18 cellular contexts compared by ENCODE assay signal in the genomic region with DNA sequence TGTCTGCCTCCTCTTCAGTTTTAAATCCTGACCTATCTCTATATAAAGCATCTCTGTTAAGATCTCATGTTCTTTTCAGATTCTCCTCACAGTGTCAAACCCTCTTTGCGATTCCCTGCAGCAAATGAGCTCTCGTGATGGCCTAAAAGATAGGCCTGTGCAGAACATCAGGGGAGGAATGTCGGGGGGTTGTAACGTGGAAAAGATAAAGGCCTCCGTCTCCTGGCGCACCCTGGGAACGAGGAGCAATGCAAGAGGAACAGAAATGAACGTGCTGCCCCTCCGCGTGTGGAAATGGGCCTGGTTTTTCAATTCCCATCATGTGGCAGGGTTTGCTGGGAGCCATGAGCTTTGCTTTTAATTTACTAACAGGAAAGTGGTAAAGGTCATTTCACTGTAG.
A peak's percentile ranks its signal among the peaks of the same experiment; 100 is the strongest.
DNase-seq lines count a peak whose midpoint lies in the region; TF ChIP-seq lines count a peak whose summit lies in the region.
"Had no signal": no experiment of that assay in that cellular context is flagged by ENCODE, and none has a peak within 500 bp of the region (broad histone marks: within the 10 kb centered on the region; RNA-seq: fewer than 3 reads in every experiment).

No MANE protein-coding gene starts in this region.

- 87% methylated on average over 10 of the region's 10 CpGs for WGBS in HUES64
- WGBS in mesodermal cell (ENCODE audit: insufficient coverage in 2 of 2), 2 experiments = 82 to 87% methylated on average over 9 to 10 of the region's 10 CpGs

- H3K27me3 ChIP-seq in HUES64 (ENCODE audit: insufficient read depth, low read length) = no peaks in the 10 kb centered on the region
- H3K27me3 ChIP-seq in breast epithelium = no peaks in the 10 kb centered on the region
- H3K27me3 ChIP-seq in subcutaneous abdominal adipose tissue (ENCODE audit: control insufficient read depth in 5 of 5, insufficient read depth in 4 of 5, low read length in 5 of 5) = no peaks in the 10 kb centered on the region
- H3K27me3 ChIP-seq: brain microvascular endothelial cell, upper lobe of left lung had no signal

- intact Hi-C loops in breast epithelium (cut with DNase I; ENCODE audit: low total_unique reads) = no loop called here

- H3K9me3 ChIP-seq in HUES64 (ENCODE audit: insufficient read depth, low read depth, low read length) (no peaks in the 10 kb centered on the region), breast epithelium (no peaks in the 10 kb centered on the region), mesodermal cell (ENCODE audit: control insufficient read depth, low read length) (no peaks in the 10 kb centered on the region), subcutaneous abdominal adipose tissue (ENCODE audit: control insufficient read depth in 5 of 5, low read length in 5 of 5) (no peaks in the 10 kb centered on the region)
- H3K9me3 ChIP-seq: upper lobe of left lung had no signal

- H3K4me1 ChIP-seq in HUES64 (ENCODE audit: insufficient read depth, low read length) (peaks cover 42% of the 10 kb centered on the region), breast epithelium (no peaks in the 10 kb centered on the region), mesodermal cell (ENCODE audit: control insufficient read depth, insufficient read depth, low read length, poor library complexity, severe bottlenecking) (peaks cover 15% of the 10 kb centered on the region), subcutaneous abdominal adipose tissue (ENCODE audit: control insufficient read depth in 5 of 5, insufficient read depth in 5 of 5, low read length in 5 of 5) (peaks cover 0 to 31% (median 16%) of the 10 kb centered on the region in 5 donors)
- H3K4me1 ChIP-seq: parathyroid adenoma had no signal

- TF ChIP-seq POLR2A in breast epithelium (IDR thresholded peaks at IDR 0.05) = no peak

- H3K36me3 ChIP-seq in HUES64 (ENCODE audit: insufficient read depth, low read length) = peaks cover 10% of the 10 kb centered on the region
- no peaks in the 10 kb centered on the region for H3K36me3 ChIP-seq in breast epithelium
- H3K36me3 ChIP-seq in mesodermal cell (ENCODE audit: control insufficient read depth, insufficient read depth, low read length) = peaks cover 23% of the 10 kb centered on the region
- peaks cover 7 to 62% (median 54%) of the 10 kb centered on the region in 5 donors for H3K36me3 ChIP-seq in subcutaneous abdominal adipose tissue (ENCODE audit: control insufficient read depth in 5 of 5, insufficient read depth in 5 of 5, low read length in 5 of 5)
- H3K36me3 ChIP-seq: brain microvascular endothelial cell had no signal

- no peak for TF ChIP-seq CTCF in breast epithelium (IDR thresholded peaks at IDR 0.05)

- H3K27ac ChIP-seq in HUES64 (ENCODE audit: low read depth, low read length) = peak overlapping the region; percentile 83; the same call in 1 of the 2 replicates
- H3K27ac ChIP-seq in breast epithelium = peak overlapping the region; percentile 78 to 83
- peak overlapping the region; percentile 50 for H3K27ac ChIP-seq in mesodermal cell (ENCODE audit: low read depth, low read length, severe bottlenecking)
- H3K27ac ChIP-seq in subcutaneous abdominal adipose tissue (ENCODE audit: low read depth, low read length) = peak overlapping the region; percentile 87
- H3K27ac ChIP-seq: brain microvascular endothelial cell, parathyroid adenoma had no signal

- DNase-seq in breast epithelium (ENCODE audit: low spot score in 2 of 2) = no peak
- DNase-seq in hepatic stellate cell (ENCODE audit: low spot score) = no peak
- no peak for DNase-seq in COR-L47 (lab: John Stamatoyannopoulos, UW)
- DNase-seq in DMS114 treated with DMSO at 0.1 percent for 48 hours (lab: John Stamatoyannopoulos, UW; ENCODE audit: unreplicated experiment) = no peak
- DNase-seq in NK-92 (lab: John Stamatoyannopoulos, UW; ENCODE audit: unreplicated experiment) = no peak
- DNase-seq: activated B cell treated with CpG ODN at 0.5 μM for 24 hours; activated gamma-delta T cell; effector memory CD4-positive, alpha-beta T cell; foreskin melanocyte; immature natural killer cell; NCI-H2081 treated with DMSO at 0.1 percent for 48 hours; T-cell; upper lobe of left lung had no signal

- no peak overlapping the region for H3K4me3 ChIP-seq in HUES64 (ENCODE audit: low read length)
- no peak overlapping the region for H3K4me3 ChIP-seq in breast epithelium
- H3K4me3 ChIP-seq in mesodermal cell (ENCODE audit: extremely low read depth, insufficient read depth, low read length, poor library complexity, severe bottlenecking) = no peak overlapping the region
- H3K4me3 ChIP-seq in subcutaneous abdominal adipose tissue (ENCODE audit: low read depth in 1 of 5, low read length in 5 of 5) = no peak overlapping the region
- H3K4me3 ChIP-seq: upper lobe of left lung had no signal

- H3K9ac ChIP-seq in HUES64 (ENCODE audit: low read depth, low read length) = no peak overlapping the region
- no peak overlapping the region for H3K9ac ChIP-seq in subcutaneous abdominal adipose tissue (ENCODE audit: low read length in 5 of 5)
- H3K9ac ChIP-seq: parathyroid adenoma had no signal
